Comparison of ENCODE assay signal across 28 cellular contexts in the genomic region with DNA sequence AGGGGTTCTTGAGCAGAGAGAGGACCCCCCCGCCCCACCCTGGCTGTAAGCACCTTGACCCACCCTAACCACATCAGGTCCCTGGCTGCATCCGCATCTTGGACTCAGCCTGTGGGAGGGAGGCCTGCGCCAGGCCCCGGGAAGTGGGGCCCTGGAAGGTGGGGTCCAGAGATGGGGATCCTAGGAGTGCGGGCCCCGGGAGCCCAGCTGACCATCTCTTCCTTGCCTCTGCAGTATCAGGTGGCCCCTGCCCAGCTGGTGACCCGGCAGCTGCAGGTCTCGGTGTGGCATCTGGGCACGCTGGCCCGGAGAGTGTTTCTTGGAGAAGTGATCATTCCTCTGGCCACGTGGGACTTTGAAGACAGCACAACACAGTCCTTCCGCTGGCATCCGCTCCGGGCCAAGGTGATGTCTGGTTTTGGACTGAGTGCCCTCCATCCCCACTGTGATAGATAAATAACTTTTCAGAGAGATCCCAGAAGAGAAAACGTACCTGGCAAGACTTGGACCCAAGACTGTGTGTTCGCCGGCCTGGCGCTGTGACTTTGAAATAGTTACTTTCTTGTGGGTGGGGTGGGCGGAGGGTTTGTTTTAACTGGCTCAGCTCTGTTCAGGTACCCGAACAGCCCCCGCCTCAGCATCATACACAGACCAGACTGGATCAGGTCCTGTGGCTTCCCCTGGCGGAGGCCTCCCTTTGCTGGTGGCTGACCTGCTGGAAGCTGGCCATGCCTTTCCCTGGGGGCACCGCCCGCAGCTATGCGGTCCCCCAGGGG.
DNase-seq lines count a peak whose midpoint lies in the region; ATAC-seq and TF ChIP-seq lines count a peak whose summit lies in the region.
"Had no signal": no experiment of that assay in that cellular context is flagged by ENCODE, and none has a peak within 500 bp of the region (broad histone marks: within the 10 kb centered on the region; RNA-seq: fewer than 3 reads in every experiment).

No MANE protein-coding gene starts in this region.

- H3K27ac ChIP-seq in HCT116 (ENCODE audit: low read depth, low read length) (peak overlapping the region; percentile 6; the same call in 1 of the 2 replicates), coronary artery (no peak overlapping the region), neuronal stem cell (replicated peaks; ENCODE audit: low read length) (no peak overlapping the region), OCI-LY7 (ENCODE audit: low read depth, low read length, poor library complexity, severe bottlenecking) (no peak overlapping the region)
- H3K27ac ChIP-seq: HL-60, left lung, transverse colon had no signal

- H2BK5ac ChIP-seq in neuronal stem cell (ENCODE audit: low read length), result no peak overlapping the region

- intact Hi-C loops in activated CD4-positive, alpha-beta memory T cell treated with anti-CD3 and anti-CD28 coated beads for 36 hours (cut with micrococcal nuclease), result no loop called here
- intact Hi-C loops in HCT116 (cut with micrococcal nuclease), result no loop called here
- intact Hi-C loops in OCI-LY7 (cut with micrococcal nuclease; ENCODE audit: unreplicated experiment), result no loop called here

- peak overlapping the region; percentile 38 for H4K91ac ChIP-seq in neuronal stem cell (ENCODE audit: low read depth, low read length, poor library complexity)

- H3K27me3 Mint-ChIP-seq in activated CD4-positive, alpha-beta memory T cell treated with anti-CD3 and anti-CD28 coated beads, Interleukin-2, amount 10 ng/mL, durations not matched to agents 7 days and 5 days, result no peaks in the 10 kb centered on the region
- no peaks in the 10 kb centered on the region for H3K27me3 Mint-ChIP-seq in activated CD4-positive, alpha-beta memory T cell treated with anti-CD3 and anti-CD28 coated beads for 36 hours

- no TSS peak for BruUV-seq in HCT116 (replicated peaks; lab: Mats Ljungman, UMichigan)
- no TSS peak for BruUV-seq in OCI-LY7 (replicated peaks; lab: Mats Ljungman, UMichigan)

- H3K9ac ChIP-seq in HCT116 (ENCODE audit: low read length), result 0 out of 2 replicates have a peak overlapping the region, but pooled peaks have one; percentile 24
- no peak overlapping the region for H3K9ac ChIP-seq in neuronal stem cell (ENCODE audit: low read depth, low read length, poor library complexity)

- H3K9me3 ChIP-seq in HCT116 (ENCODE audit: control insufficient read depth in 1 of 2, insufficient read depth in 1 of 2, low read depth in 1 of 2, low read length in 2 of 2), result no peaks in the 10 kb centered on the region
- H3K9me3 ChIP-seq in neuronal stem cell (replicated peaks in 1 of 2; ENCODE audit: control insufficient read depth in 2 of 2, insufficient read depth in 1 of 2, low read depth in 1 of 2, low read length in 2 of 2), result no peaks in the 10 kb centered on the region
- H3K9me3 ChIP-seq in OCI-LY7 (ENCODE audit: low read length), result no peaks in the 10 kb centered on the region
- H3K9me3 ChIP-seq: left lung, SJCRH30, transverse colon had no signal

- H3K14ac ChIP-seq in neuronal stem cell (ENCODE audit: low read length), result no peak overlapping the region

- H3K4me1 ChIP-seq in HCT116 (ENCODE audit: control insufficient read depth in 1 of 2, insufficient read depth in 2 of 2, low read length in 2 of 2) (peaks cover 54 to 71% of the 10 kb centered on the region in 2 experiments), neuronal stem cell (ENCODE audit: control insufficient read depth in 2 of 2, insufficient read depth in 1 of 2, low read depth in 1 of 2, low read length in 2 of 2) (peaks cover 4 to 13% of the 10 kb centered on the region in 2 donors), OCI-LY7 (ENCODE audit: insufficient read depth, low read length, poor library complexity, severe bottlenecking) (peaks cover 3% of the 10 kb centered on the region)
- H3K4me1 ChIP-seq: left lung had no signal

- H3K23ac ChIP-seq in neuronal stem cell (ENCODE audit: low read depth, low read length, poor library complexity), result no peak overlapping the region

- H3K36me3 Mint-ChIP-seq in activated CD4-positive, alpha-beta memory T cell treated with anti-CD3 and anti-CD28 coated beads, Interleukin-2, amount 10 ng/mL, durations not matched to agents 7 days and 5 days (ENCODE audit: low read depth), result peaks cover 47% of the 10 kb centered on the region
- peaks cover 41% of the 10 kb centered on the region for H3K36me3 Mint-ChIP-seq in activated CD4-positive, alpha-beta memory T cell treated with anti-CD3 and anti-CD28 coated beads for 36 hours

- DNase-seq in activated CD4-positive, alpha-beta memory T cell treated with anti-CD3 and anti-CD28 coated beads, Interleukin-2, amount 10 ng/mL, durations not matched to agents 7 days and 5 days, result no peak
- no peak for DNase-seq in activated CD4-positive, alpha-beta memory T cell treated with anti-CD3 and anti-CD28 coated beads for 36 hours
- DNase-seq in HCT116 (ENCODE audit: low read depth, low spot score), result no peak
- peak; percentile 62 for DNase-seq in coronary artery (ENCODE audit: low spot score)
- DNase-seq in neuronal stem cell (ENCODE audit: low spot score), result no peak
- no peak for DNase-seq in activated CD4-positive, alpha-beta T cell treated with anti-CD3 and anti-CD28 coated beads, Interleukin-2, amount 50 U/mL, for 4 hours
- DNase-seq in NCI-H510A treated with DMSO at 0.1 percent for 48 hours (lab: John Stamatoyannopoulos, UW), result no peak
- no peak for DNase-seq in OCI-LY7 (ENCODE audit: low spot score)
- DNase-seq: 8988T; activated CD4-positive, alpha-beta T cell treated with anti-CD3 and anti-CD28 coated beads for 1 hour; activated CD8-positive, alpha-beta memory T cell treated with anti-CD3 and anti-CD28 coated beads for 24 hours; activated T-cell treated with anti-CD3 and anti-CD28 coated beads, Interleukin-2, amount 50 U/mL, for 48 hours; AML-193; COR-L47; DMS79; effector CD8-positive, alpha-beta T cell; erythroblast; GF-D8; H9; left lung; midbrain; NCI-H1694; NCI-H2171; SJCRH30; stimulated activated CD4-positive, alpha-beta T cell treated with anti-CD3 and anti-CD28 coated beads, Interleukin-15, amount 100 ng/mL, for 24 hours; transverse colon had no signal

- CTCF ChIA-PET in activated CD4-positive, alpha-beta memory T cell treated with anti-CD3 and anti-CD28 coated beads, Interleukin-2, amount 10 ng/mL, durations not matched to agents 7 days and 5 days (lab: Charles Lee), result interaction anchor here (0.9 kb wide), 1 partner anchor 543 kb away, joined by 4 read pairs; no protein-coding TSS in a partner anchor
- CTCF ChIA-PET in activated CD4-positive, alpha-beta memory T cell treated with anti-CD3 and anti-CD28 coated beads for 36 hours (lab: Charles Lee), result no interaction called here
- CTCF ChIA-PET in HCT116 (lab: Charles Lee), result no interaction called here
- CTCF ChIA-PET in OCI-LY7 (lab: Charles Lee; ENCODE audit: unreplicated experiment), result no interaction called here

- WGBS in neuronal stem cell (ENCODE audit: extremely low coverage in 2 of 2, insufficient read length in 2 of 2, insufficient replicate concordance in 1 of 2), 2 donors, result no CpG with 5 or more reads among the region's 25 CpGs

- H3K27ac Mint-ChIP-seq in activated CD4-positive, alpha-beta memory T cell treated with anti-CD3 and anti-CD28 coated beads, Interleukin-2, amount 10 ng/mL, durations not matched to agents 7 days and 5 days, result peak overlapping the region; percentile 13
- no peak overlapping the region for H3K27ac Mint-ChIP-seq in activated CD4-positive, alpha-beta memory T cell treated with anti-CD3 and anti-CD28 coated beads for 36 hours
- H3K27ac Mint-ChIP-seq: H9 had no signal

- peak overlapping the region; percentile 68 for H3K18ac ChIP-seq in neuronal stem cell (ENCODE audit: low read length)

- TF ChIP-seq RAD21 in HCT116 (IDR thresholded peaks at IDR 0.05; ENCODE audit: low read depth), result no peak

- no peak for TF ChIP-seq CTCF in HCT116 (IDR thresholded peaks at IDR 0.05 in 2 of 3, conservative IDR thresholded peaks at IDR 0.05 in 1 of 3; ENCODE audit: borderline replicate concordance in 1 of 3, insufficient read depth in 1 of 3, low read depth in 2 of 3, low read length in 2 of 3)
- TF ChIP-seq CTCF in coronary artery (IDR thresholded peaks at IDR 0.05), result no peak
- no peak for TF ChIP-seq CTCF in OCI-LY7 (conservative IDR thresholded peaks at IDR 0.05; ENCODE audit: low read length)

- no peak overlapping the region for H2BK120ac ChIP-seq in neuronal stem cell (ENCODE audit: low read depth, low read length)

- ATAC-seq in HCT116, result no peak
- ATAC-seq: left lung had no signal

- RAD21 ChIA-PET in HCT116 (lab: Charles Lee; ENCODE audit: low non-redundant PET in 1 of 2, low total read pairs in 2 of 2, uncharacterized antibody in 2 of 2, unreplicated experiment in 2 of 2), result no interaction called here

- no peak overlapping the region for H3K4me3 Mint-ChIP-seq in activated CD4-positive, alpha-beta memory T cell treated with anti-CD3 and anti-CD28 coated beads, Interleukin-2, amount 10 ng/mL, durations not matched to agents 7 days and 5 days
- no peak overlapping the region for H3K4me3 Mint-ChIP-seq in activated CD4-positive, alpha-beta memory T cell treated with anti-CD3 and anti-CD28 coated beads for 36 hours
- H3K4me3 Mint-ChIP-seq: neural crest cell had no signal

- no peaks in the 10 kb centered on the region for H3K9me3 Mint-ChIP-seq in activated CD4-positive, alpha-beta memory T cell treated with anti-CD3 and anti-CD28 coated beads, Interleukin-2, amount 10 ng/mL, durations not matched to agents 7 days and 5 days
- no peaks in the 10 kb centered on the region for H3K9me3 Mint-ChIP-seq in activated CD4-positive, alpha-beta memory T cell treated with anti-CD3 and anti-CD28 coated beads for 36 hours
- H3K9me3 Mint-ChIP-seq: H9, neural crest cell had no signal

- H3K27me3 ChIP-seq in HCT116 (ENCODE audit: insufficient read depth, low read length) (no peaks in the 10 kb centered on the region), neuronal stem cell (ENCODE audit: control insufficient read depth in 3 of 3, insufficient read depth in 3 of 3, low read depth in 1 of 3, low read length in 3 of 3) (no peaks in the 10 kb centered on the region)
- H3K27me3 ChIP-seq: left lung, SJCRH30, transverse colon had no signal

- H3K4me2 ChIP-seq in HCT116 (ENCODE audit: low read length), result no peak overlapping the region
- H3K4me2 ChIP-seq in neuronal stem cell (ENCODE audit: insufficient read depth, low read length, poor library complexity, severe bottlenecking), result no peak overlapping the region
- no peak overlapping the region for H3K4me2 ChIP-seq in OCI-LY7 (ENCODE audit: low read length)

- H3K4me1 Mint-ChIP-seq in activated CD4-positive, alpha-beta memory T cell treated with anti-CD3 and anti-CD28 coated beads, Interleukin-2, amount 10 ng/mL, durations not matched to agents 7 days and 5 days, result no peaks in the 10 kb centered on the region
- no peaks in the 10 kb centered on the region for H3K4me1 Mint-ChIP-seq in activated CD4-positive, alpha-beta memory T cell treated with anti-CD3 and anti-CD28 coated beads for 36 hours (ENCODE audit: low read depth)

- H2BK12ac ChIP-seq in neuronal stem cell (ENCODE audit: low read length), result no peak overlapping the region

- no peak for TF ChIP-seq POLR2A in HCT116 (IDR thresholded peaks at IDR 0.05; ENCODE audit: borderline replicate concordance, extremely low read depth, insufficient read depth, insufficient read length)

- H2AK5ac ChIP-seq in neuronal stem cell (ENCODE audit: low read depth, low read length), result peak overlapping the region; percentile 97

- POLR2A ChIA-PET in activated CD4-positive, alpha-beta memory T cell treated with anti-CD3 and anti-CD28 coated beads, Interleukin-2, amount 10 ng/mL, durations not matched to agents 7 days and 5 days (lab: Charles Lee), result no interaction called here
- POLR2A ChIA-PET in activated CD4-positive, alpha-beta memory T cell treated with anti-CD3 and anti-CD28 coated beads for 36 hours (lab: Charles Lee), result no interaction called here
- POLR2A ChIA-PET in HCT116 (lab: Charles Lee), result interaction anchor here (0.7 kb wide), 1 partner anchor 100 kb away, joined by 3 read pairs; no protein-coding TSS in a partner anchor
- POLR2A ChIA-PET in OCI-LY7 (lab: Charles Lee), result interaction anchor here (0.5 kb wide), 1 partner anchor 35 kb away, joined by 3 read pairs; no protein-coding TSS in a partner anchor

- H4K20me1 ChIP-seq in HCT116 (ENCODE audit: insufficient read depth) (no peaks in the 10 kb centered on the region), OCI-LY7 (ENCODE audit: insufficient read depth, low read length) (no peaks in the 10 kb centered on the region)

- no peak overlapping the region for H4K8ac ChIP-seq in neuronal stem cell (ENCODE audit: low read depth, low read length)

- H3K79me1 ChIP-seq in neuronal stem cell (ENCODE audit: low read depth, low read length), result peaks cover 1% of the 10 kb centered on the region

- H2AFZ ChIP-seq in HCT116 (ENCODE audit: low read depth, low read length, poor library complexity, severe bottlenecking), result no peak overlapping the region
- no peak overlapping the region for H2AFZ ChIP-seq in neuronal stem cell (ENCODE audit: low read length)
- no peak overlapping the region for H2AFZ ChIP-seq in OCI-LY7 (ENCODE audit: low read length)

- H3K4me3 ChIP-seq in HCT116 (replicated peaks in 1 of 2; ENCODE audit: low read depth in 1 of 2, low read length in 2 of 2) (no peak overlapping the region), coronary artery (no peak overlapping the region), neuronal stem cell (ENCODE audit: low read length in 2 of 2) (no peak overlapping the region), OCI-LY7 (ENCODE audit: low read depth, low read length, poor library complexity, severe bottlenecking) (no peak overlapping the region)
- H3K4me3 ChIP-seq: left lung, SJCRH30, transverse colon had no signal

- H3K79me2 ChIP-seq in HCT116 (ENCODE audit: insufficient read depth, low read length) (peaks cover 9% of the 10 kb centered on the region; the same call in 1 of the 2 replicates), OCI-LY7 (ENCODE audit: insufficient read depth, low read depth, low read length) (no peaks in the 10 kb centered on the region)

- H3K4ac ChIP-seq in neuronal stem cell (ENCODE audit: low read length), result no peak overlapping the region

- H2BK15ac ChIP-seq in neuronal stem cell (ENCODE audit: low read length), result peak overlapping the region; percentile 96

- H3K9me2 ChIP-seq in HCT116 (ENCODE audit: insufficient read depth) (no peaks in the 10 kb centered on the region), OCI-LY7 (ENCODE audit: insufficient read depth, low read length) (no peaks in the 10 kb centered on the region)

- H3K36me3 ChIP-seq in HCT116 (ENCODE audit: control insufficient read depth in 1 of 2, insufficient read depth in 2 of 2, low read length in 2 of 2) (peaks cover 0 to 41% of the 10 kb centered on the region in 2 experiments; a peak in 3 of 4 replicates), neuronal stem cell (replicated peaks in 1 of 2; ENCODE audit: control insufficient read depth in 2 of 2, insufficient read depth in 2 of 2, low read length in 2 of 2) (no peaks in the 10 kb centered on the region), OCI-LY7 (ENCODE audit: insufficient read depth, low read length) (no peaks in the 10 kb centered on the region)
- H3K36me3 ChIP-seq: SJCRH30, transverse colon had no signal

Comparison
In these comparisons a context has a peak if more than half of its experiments do, and no peak if none do; other contexts are left out.
1. POLR2A ChIA-PET loops: an anchor here in HCT116 (0.7 kb wide) and OCI-LY7 (0.5 kb wide); none called in activated CD4-positive, alpha-beta memory T cell treated with anti-CD3 and anti-CD28 coated beads, Interleukin-2, amount 10 ng/mL, durations not matched to agents 7 days and 5 days and activated CD4-positive, alpha-beta memory T cell treated with anti-CD3 and anti-CD28 coated beads for 36 hours.